Comparison of ENCODE assay signal across 8 cellular contexts in the genomic region with DNA sequence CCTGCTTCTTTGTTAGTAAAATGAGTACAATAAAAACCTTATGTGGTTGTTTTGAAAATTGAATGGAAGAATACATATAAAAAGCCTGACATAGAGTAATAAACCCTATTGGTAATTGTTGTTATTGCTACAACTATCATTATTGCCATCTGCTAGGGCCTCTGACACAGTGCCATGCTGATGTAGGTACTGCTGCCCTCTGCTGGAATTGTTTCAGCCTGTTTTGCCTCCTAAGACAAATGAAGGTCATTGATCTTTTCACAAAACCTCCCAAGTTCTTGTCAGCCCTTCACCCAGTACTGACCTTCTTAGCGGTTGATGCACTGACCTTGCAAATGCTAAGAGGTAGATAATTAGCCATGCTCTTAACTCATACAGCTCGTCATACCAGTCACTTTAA.
A peak's percentile ranks its signal among the peaks of the same experiment; 100 is the strongest.
DNase-seq lines count a peak whose midpoint lies in the region; ATAC-seq and TF ChIP-seq lines count a peak whose summit lies in the region.

No MANE protein-coding gene starts in this region.

- ATAC-seq in GM21786 (IDR thresholded peaks at IDR 0.05; ENCODE audit: unreplicated experiment) (peak; percentile 66), upper lobe of right lung (peak; percentile 51), sciatic nerve (no peak), HG02852 (IDR thresholded peaks at IDR 0.05; ENCODE audit: unreplicated experiment) (no peak)

- no peaks in the 10 kb centered on the region for H3K4me1 ChIP-seq in upper lobe of right lung

- peak; percentile 60 for TF ChIP-seq CTCF in fibroblast of pulmonary artery (IDR thresholded peaks at IDR 0.05; ENCODE audit: low read length, missing control alignments)
- peak; percentile 36 for TF ChIP-seq CTCF in upper lobe of right lung (IDR thresholded peaks at IDR 0.05)

- intact Hi-C loops in upper lobe of right lung (cut with DNase I): no loop called here
- intact Hi-C loops in sciatic nerve (cut with DNase I): no loop called here

- H3K36me3 ChIP-seq in upper lobe of right lung: no peaks in the 10 kb centered on the region

- no peak overlapping the region for H3K27ac ChIP-seq in upper lobe of right lung

- no peaks in the 10 kb centered on the region for H3K9me3 ChIP-seq in upper lobe of right lung

- H3K4me3 ChIP-seq in fibroblast of pulmonary artery (replicated peaks; ENCODE audit: low read depth, low read length): no peak overlapping the region
- no peak overlapping the region for H3K4me3 ChIP-seq in upper lobe of right lung

- H3K27me3 ChIP-seq in upper lobe of right lung: no peaks in the 10 kb centered on the region

- DNase-seq in GM03348 (ENCODE audit: low spot score) (peak; percentile 16), NCI-H748 treated with DMSO at 0.1 percent for 48 hours (lab: John Stamatoyannopoulos, UW) (peak; percentile 36), fibroblast of pulmonary artery (ENCODE audit: low read depth) (peak; percentile 57), upper lobe of right lung (no peak), sciatic nerve (ENCODE audit: low spot score) (no peak), NCI-H524 treated with DMSO at 0.1 percent for 48 hours (lab: John Stamatoyannopoulos, UW) (no peak)

Comparison
In these comparisons a context has a peak if more than half of its experiments do, and no peak if none do; other contexts are left out.
1. DNase-seq: peak in GM03348 (single experiment), NCI-H748 treated with DMSO at 0.1 percent for 48 hours (single experiment) and fibroblast of pulmonary artery (single experiment); none in upper lobe of right lung (single experiment), sciatic nerve (single experiment) and NCI-H524 treated with DMSO at 0.1 percent for 48 hours (single experiment).
2. ATAC-seq: peak in GM21786 (single experiment) and upper lobe of right lung (single experiment); none in sciatic nerve (single experiment) and HG02852 (single experiment).